In the genomic region with DNA sequence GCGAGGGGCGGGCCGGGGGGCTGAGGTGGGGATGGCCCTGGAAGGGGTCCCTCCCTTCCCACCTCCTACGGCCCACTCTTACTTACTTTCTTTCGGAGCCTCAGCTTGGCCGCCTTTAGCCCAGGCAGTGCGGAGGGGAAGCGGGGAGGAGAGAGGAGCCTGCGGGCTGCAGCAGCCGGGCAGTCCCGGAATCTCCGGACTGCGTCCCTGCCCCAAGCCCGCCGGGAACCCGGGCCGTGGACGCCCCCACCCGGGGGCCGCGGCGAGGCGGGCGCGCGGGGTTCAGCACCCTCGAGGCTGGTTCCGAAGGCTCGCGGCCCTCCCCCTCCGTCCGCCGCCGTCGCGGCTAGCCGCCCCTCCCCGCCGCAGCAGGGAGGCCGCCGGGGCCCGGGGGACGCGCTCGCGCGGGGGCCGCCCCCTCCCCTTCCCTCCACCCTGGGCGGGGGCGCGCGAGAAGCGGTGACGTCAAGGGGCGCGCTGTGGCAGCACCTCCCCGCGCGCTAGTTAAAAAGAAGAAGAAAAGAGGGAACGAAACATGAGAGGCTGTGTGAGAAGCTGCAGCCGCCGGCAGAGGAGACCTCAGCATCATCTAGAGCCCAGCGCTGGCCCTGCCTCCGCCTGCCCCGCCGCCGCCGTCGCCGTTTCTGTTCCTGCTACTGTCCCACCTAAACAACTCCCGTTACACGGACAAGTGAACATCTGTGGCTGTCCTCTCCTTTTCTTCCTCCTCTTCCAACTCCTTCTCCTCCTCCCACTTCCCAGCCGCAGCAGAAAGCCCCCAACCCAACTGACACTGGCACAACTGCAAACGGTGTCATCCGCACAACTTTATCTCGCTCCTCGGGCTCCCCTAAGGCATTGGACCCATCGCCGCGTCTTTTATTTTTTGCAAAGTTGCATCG, we compare ENCODE assay signal across 8 cellular contexts. TPM values are rescaled to one million over a fixed set of nuclear protein-coding genes. Genes with fewer than 3 reads are reported as not detected.
DNase-seq lines count a peak whose midpoint lies in the region; ATAC-seq and TF ChIP-seq lines count a peak whose summit lies in the region.

Gene HHIP (plus strand): TSS at position 536 of the 902 bp plus-strand sequence. CDS start 520 bp downstream, outside the sequence.

- DNase-seq in Ammon's horn (ENCODE audit: low spot score), result peak; percentile 89
- no peak for DNase-seq in MM.1S
- peak; percentile 17 for DNase-seq in activated gamma-delta T cell treated with Interleukin-2 at 50 U/mL for 16 hours
- no peak for DNase-seq in NAMALWA (ENCODE audit: low spot score)
- DNase-seq in cortex of kidney (lab: John Stamatoyannopoulos, UW), result no peak

- no peaks in the 10 kb centered on the region for H3K36me3 Mint-ChIP-seq in nephron (ENCODE audit: low read depth)

- H3K4me3 ChIP-seq in MM.1S (ENCODE audit: low read length) (peak within 1 kb of the TSS; percentile 47), gastroesophageal sphincter (peak within 1 kb of the TSS; percentile 15 to 62)

- no peaks in the 10 kb centered on the region for H4K20me1 ChIP-seq in MM.1S (ENCODE audit: insufficient read depth, low read length)

- peaks cover 53% of the 10 kb centered on the region for H3K27me3 Mint-ChIP-seq in nephron (ENCODE audit: low read depth)

- no peaks in the 10 kb centered on the region for H3K27me3 ChIP-seq in MM.1S (replicated peaks; ENCODE audit: insufficient read depth, low read length)
- H3K27me3 ChIP-seq in gastroesophageal sphincter, result peaks cover 54% of the 10 kb centered on the region

- 0% methylated on average over 3 to 21 of the region's 81 CpGs for WGBS in gastroesophageal sphincter (ENCODE audit: low coverage in 1 of 2), 2 donors

- 0 out of 2 replicates have a peak, but pooled peaks cover 4% of the 10 kb centered on the region for H3K4me1 ChIP-seq in MM.1S (ENCODE audit: low read length)
- peaks cover 0 to 22% (median 9%) of the 10 kb centered on the region in 3 donors for H3K4me1 ChIP-seq in gastroesophageal sphincter

- peak within 1 kb of the TSS; percentile 91 to 96 (median 91) for H3K4me3 Mint-ChIP-seq in nephron

- H2AFZ ChIP-seq in MM.1S (ENCODE audit: low read length), result peak within 1 kb of the TSS; percentile 30

- H3K9ac ChIP-seq in MM.1S (ENCODE audit: low read length), result no peak within 1 kb of the TSS

- no peak for TF ChIP-seq EP300 in gastroesophageal sphincter (IDR thresholded peaks at IDR 0.05)

- TF ChIP-seq CTCF in MM.1S (IDR thresholded peaks at IDR 0.05; ENCODE audit: low read length) (no peak), gastroesophageal sphincter (IDR thresholded peaks at IDR 0.05) (no peak), nephron (IDR thresholded peaks at IDR 0.05; ENCODE audit: unreplicated experiment in 3 of 3) (no peak)

- no peaks in the 10 kb centered on the region for H3F3A ChIP-seq in MM.1S (ENCODE audit: insufficient read depth, low read length)

- no peak for TF ChIP-seq POLR2A in gastroesophageal sphincter (IDR thresholded peaks at IDR 0.05)

- H3K9me3 Mint-ChIP-seq in nephron, result no peaks in the 10 kb centered on the region

- H3K27ac ChIP-seq in MM.1S (ENCODE audit: low read length) (no peak within 1 kb of the TSS), gastroesophageal sphincter (peak within 1 kb of the TSS in 1 of 4 donors; percentile 27)

- H3K36me3 ChIP-seq in MM.1S (replicated peaks; ENCODE audit: insufficient read depth, low read length) (no peaks in the 10 kb centered on the region), gastroesophageal sphincter (no peaks in the 10 kb centered on the region)

- no peaks in the 10 kb centered on the region for H3K9me2 ChIP-seq in MM.1S (replicated peaks; ENCODE audit: insufficient read depth, low read length)

- H3K4me1 Mint-ChIP-seq in nephron, result peaks cover 47% of the 10 kb centered on the region

- ATAC-seq in GM18511 (IDR thresholded peaks at IDR 0.05; ENCODE audit: unreplicated experiment) (peak; percentile 48), gastroesophageal sphincter (peak; percentile 73)

- no peaks in the 10 kb centered on the region for H3K79me2 ChIP-seq in MM.1S (ENCODE audit: low read length)

- peak within 1 kb of the TSS; percentile 56 for H3K4me2 ChIP-seq in MM.1S (ENCODE audit: low read depth, low read length)

- H3K9me3 ChIP-seq in MM.1S (replicated peaks; ENCODE audit: insufficient read depth, low read length) (no peaks in the 10 kb centered on the region), gastroesophageal sphincter (no peaks in the 10 kb centered on the region)

- peak within 1 kb of the TSS in 2 of 3 experiments; percentile 5 to 75 for H3K27ac Mint-ChIP-seq in nephron

RNA-seq across cellular contexts. Expression of gene HHIP, which starts in this region (rescaled TPM):
- under 1 TPM in 3 of 4 donors, not detected in 1; 0.10 to 0.54 (median 0.19) TPM for total RNA-seq in gastroesophageal sphincter

Comparison
In these comparisons a context has a peak if more than half of its experiments do, and no peak if none do; other contexts are left out.
1. Peak in ATAC-seq and H3K4me3 ChIP-seq in gastroesophageal sphincter; RNA of the gene not detected or under 1 TPM.
2. DNase-seq: peak in Ammon's horn (single experiment) and activated gamma-delta T cell treated with Interleukin-2 at 50 U/mL for 16 hours (single experiment); none in MM.1S (single experiment), NAMALWA (single experiment) and cortex of kidney (single experiment).